In the genomic region with DNA sequence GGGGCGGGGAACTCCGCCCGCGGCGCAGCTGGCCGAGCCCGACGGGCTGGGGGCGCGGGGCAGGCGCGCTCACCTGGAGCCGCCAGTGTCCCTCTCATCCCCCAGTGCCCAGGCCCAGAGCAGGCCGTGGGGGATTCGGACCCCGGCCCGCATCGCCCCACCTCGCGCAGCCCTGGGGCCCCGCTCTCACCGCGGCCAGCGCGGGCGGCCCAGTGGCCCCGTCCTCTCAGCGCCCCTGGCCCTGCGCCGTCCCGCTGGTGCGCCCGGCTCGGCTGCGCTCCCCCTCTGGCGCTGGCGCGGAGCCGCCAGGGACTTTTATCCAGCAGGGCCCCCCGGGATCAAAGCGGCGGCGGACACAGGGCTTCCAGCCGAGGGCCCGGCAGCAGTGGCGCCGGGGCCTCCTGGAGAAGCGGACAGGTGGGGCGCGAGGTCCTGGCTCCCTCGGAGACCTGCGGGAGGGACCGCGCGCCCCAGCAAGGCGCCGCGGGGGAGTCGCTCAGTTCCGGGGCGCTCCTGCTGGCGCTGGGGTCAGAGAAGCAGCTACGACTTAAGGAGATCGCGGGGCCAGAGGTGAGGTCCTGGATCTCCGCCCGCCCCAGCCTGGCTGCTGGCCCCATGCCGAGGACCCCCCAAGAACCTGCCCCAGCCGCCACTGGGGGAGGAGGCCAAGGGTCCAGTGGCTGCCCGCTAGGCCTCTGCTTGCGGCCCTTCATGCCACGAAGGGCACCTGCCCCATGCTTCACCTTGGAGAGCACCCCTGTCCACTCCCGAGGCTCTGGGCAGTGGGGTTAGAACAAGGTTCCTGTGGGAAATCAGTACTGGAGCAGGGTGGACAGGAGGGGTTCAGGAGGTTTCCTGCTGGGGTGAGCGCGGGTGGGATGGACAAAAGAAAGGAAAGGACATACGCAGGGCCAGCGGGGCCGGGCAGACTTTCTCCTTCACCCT, we compare ENCODE assay signal across 18 cellular contexts. TPM values are rescaled to one million over a fixed set of nuclear protein-coding genes. Genes with fewer than 3 reads are reported as not detected.
A peak's percentile ranks its signal among the peaks of the same experiment; 100 is the strongest.
DNase-seq lines count a peak whose midpoint lies in the region; ATAC-seq, FAIRE-seq and TF ChIP-seq lines count a peak whose summit lies in the region.
"Had no signal": no experiment of that assay in that cellular context is flagged by ENCODE, and none has a peak within 500 bp of the region (broad histone marks: within the 10 kb centered on the region; RNA-seq: fewer than 3 reads in every experiment).

No MANE protein-coding gene starts in this region.

- no peak overlapping the region for H3K27ac Mint-ChIP-seq in activated T-helper 17 cell treated with anti-CD3 and anti-CD28 coated beads, Interleukin-2, amount 50 U/mL, for 72 hours
- H3K27ac Mint-ChIP-seq: dendritic cell treated with granulocyte-macrophage colony-stimulating factor and Interleukin-4, amounts not matched to agents 40 ng/mL and 50 ng/mL, for 4 days had no signal

- DNase-seq in left ventricle myocardium inferior (no peak), heart left ventricle (no peak), mesenchymal stem cell (no peak), upper lobe of left lung (peak in 1 of 2 donors; percentile 83), EL (no peak), HTR-8/SVneo (ENCODE audit: insufficient read length, low spot score) (no peak), SJCRH30 (no peak)
- DNase-seq: amniotic stem cell; midbrain; posterior cingulate gyrus; stimulated activated CD4-positive, alpha-beta T cell treated with anti-CD3 and anti-CD28 coated beads, Interleukin-2, amount 100 ng/mL, for 24 hours had no signal

- peaks cover 98% of the 10 kb centered on the region for H3K27me3 ChIP-seq in left ventricle myocardium inferior (ENCODE audit: low read depth)
- peaks cover 21 to 81% (median 53%) of the 10 kb centered on the region in 9 donors for H3K27me3 ChIP-seq in heart left ventricle
- H3K27me3 ChIP-seq in mesenchymal stem cell (ENCODE audit: control insufficient read depth in 1 of 2, insufficient read depth in 1 of 2, low read length in 2 of 2): peaks cover 44 to 70% of the 10 kb centered on the region in 2 experiments
- H3K27me3 ChIP-seq in upper lobe of left lung: peaks cover 1 to 43% (median 17%) of the 10 kb centered on the region in 4 donors
- H3K27me3 ChIP-seq in SJCRH30: peaks cover 5% of the 10 kb centered on the region; the same call in 1 of the 2 replicates

- H2BK12ac ChIP-seq in mesenchymal stem cell (ENCODE audit: low read length in 2 of 2): peak overlapping the region in 1 of 2 experiments; percentile 32

- no peaks in the 10 kb centered on the region for H3K36me3 Mint-ChIP-seq in activated T-helper 17 cell treated with anti-CD3 and anti-CD28 coated beads, Interleukin-2, amount 50 U/mL, for 72 hours (ENCODE audit: low read depth)

- peak overlapping the region; percentile 14 for H3K4me3 ChIP-seq in left ventricle myocardium inferior
- peak overlapping the region in 1 of 12 donors; percentile 55 for H3K4me3 ChIP-seq in heart left ventricle
- no peak overlapping the region for H3K4me3 ChIP-seq in mesenchymal stem cell (ENCODE audit: insufficient read depth in 1 of 2, low read depth in 1 of 2, low read length in 2 of 2)
- peak overlapping the region in 3 of 4 donors; percentile 29 to 57 (median 50) for H3K4me3 ChIP-seq in upper lobe of left lung
- no peak overlapping the region for H3K4me3 ChIP-seq in SJCRH30
- H3K4me3 ChIP-seq: MG63 had no signal

- H3K9ac ChIP-seq in mesenchymal stem cell (ENCODE audit: low read length): no peak overlapping the region

- H3K18ac ChIP-seq in mesenchymal stem cell (ENCODE audit: low read depth in 1 of 2, low read length in 2 of 2): no peak overlapping the region

- no peak overlapping the region for H3K4ac ChIP-seq in mesenchymal stem cell (ENCODE audit: low read depth in 1 of 2, low read length in 2 of 2)

- no peak for TF ChIP-seq POLR2A in heart left ventricle (IDR thresholded peaks at IDR 0.05)
- no peak for TF ChIP-seq POLR2A in upper lobe of left lung (IDR thresholded peaks at IDR 0.05)

- H2BK5ac ChIP-seq in mesenchymal stem cell (ENCODE audit: low read depth, low read length, poor library complexity, severe bottlenecking): no peak overlapping the region

- ATAC-seq in heart left ventricle (no peak), upper lobe of left lung (ENCODE audit: low FRiP score in 2 of 2) (no peak)
- ATAC-seq in activated T-helper 17 cell treated with anti-CD3 and anti-CD28 coated beads, Interleukin-2, amount 50 U/mL, for 72 hours (replicated peaks): no peak

- H3K9me3 Mint-ChIP-seq in activated T-helper 17 cell treated with anti-CD3 and anti-CD28 coated beads, Interleukin-2, amount 50 U/mL, for 72 hours: no peaks in the 10 kb centered on the region
- H3K9me3 Mint-ChIP-seq: dendritic cell treated with granulocyte-macrophage colony-stimulating factor and Interleukin-4, amounts not matched to agents 40 ng/mL and 50 ng/mL, for 4 days had no signal

- no peak overlapping the region for H3K4me2 ChIP-seq in mesenchymal stem cell (ENCODE audit: low read length, poor library complexity, severe bottlenecking)

- H3K4me1 Mint-ChIP-seq in activated T-helper 17 cell treated with anti-CD3 and anti-CD28 coated beads, Interleukin-2, amount 50 U/mL, for 72 hours: no peaks in the 10 kb centered on the region

- intact Hi-C loops in left ventricle myocardium inferior (cut with micrococcal nuclease): loop anchor here (10.0 kb wide), 1 partner anchor 183 kb away; no protein-coding TSS in a partner anchor
- intact Hi-C loops in heart left ventricle (cut with DNase I): loop anchor here in 3 of 10 donors (2.0 to 10.0 kb wide), 3 partner anchors 59 to 195 kb away; no protein-coding TSS in a partner anchor

- TF ChIP-seq EP300 in upper lobe of left lung (IDR thresholded peaks at IDR 0.05): no peak

- H3K79me1 ChIP-seq in mesenchymal stem cell (replicated peaks; ENCODE audit: low read length, poor library complexity, severe bottlenecking): no peaks in the 10 kb centered on the region

- no peak overlapping the region for H2AFZ ChIP-seq in mesenchymal stem cell (ENCODE audit: low read depth, low read length)

- H3K27ac ChIP-seq in left ventricle myocardium inferior (replicated peaks): no peak overlapping the region
- no peak overlapping the region for H3K27ac ChIP-seq in heart left ventricle
- no peak overlapping the region for H3K27ac ChIP-seq in mesenchymal stem cell (ENCODE audit: low read length, poor library complexity, severe bottlenecking)
- no peak overlapping the region for H3K27ac ChIP-seq in upper lobe of left lung
- no peak overlapping the region for H3K27ac ChIP-seq in SJCRH30
- H3K27ac ChIP-seq: SK-N-MC had no signal

- peaks cover 29% of the 10 kb centered on the region for H3K4me1 ChIP-seq in left ventricle myocardium inferior
- H3K4me1 ChIP-seq in heart left ventricle: peaks cover 2 to 36% (median 13%) of the 10 kb centered on the region in 12 donors
- H3K4me1 ChIP-seq in mesenchymal stem cell (ENCODE audit: control insufficient read depth, insufficient read depth, low read depth, low read length): peaks cover 32% of the 10 kb centered on the region
- H3K4me1 ChIP-seq in upper lobe of left lung: peaks cover 14 to 49% (median 24%) of the 10 kb centered on the region in 4 donors
- peaks cover 31% of the 10 kb centered on the region for H3K4me1 ChIP-seq in SJCRH30

- peak overlapping the region; percentile 12 for H4K91ac ChIP-seq in mesenchymal stem cell (ENCODE audit: low read length)

- H3K4me3 Mint-ChIP-seq in activated T-helper 17 cell treated with anti-CD3 and anti-CD28 coated beads, Interleukin-2, amount 50 U/mL, for 72 hours: peak overlapping the region; percentile 7
- H3K4me3 Mint-ChIP-seq: dendritic cell treated with granulocyte-macrophage colony-stimulating factor and Interleukin-4, amounts not matched to agents 40 ng/mL and 50 ng/mL, for 4 days had no signal

- H3K36me3 ChIP-seq in left ventricle myocardium inferior (no peaks in the 10 kb centered on the region), heart left ventricle (no peaks in the 10 kb centered on the region), mesenchymal stem cell (ENCODE audit: control insufficient read depth in 1 of 2, insufficient read depth in 2 of 2, low read depth in 1 of 2, low read length in 2 of 2) (peaks cover 0 to 5% of the 10 kb centered on the region in 2 experiments), upper lobe of left lung (no peaks in the 10 kb centered on the region), SJCRH30 (no peaks in the 10 kb centered on the region)
- H3K36me3 ChIP-seq: MG63 had no signal

- 8 to 17% (median 10%) methylated on average over 31 to 78 of the region's 78 CpGs for WGBS in heart left ventricle, 4 donors
- 21% methylated on average over 69 of the region's 78 CpGs for WGBS in mesenchymal stem cell
- WGBS in upper lobe of left lung, 2 donors: 49 to 80% methylated on average over 6 to 11 of the region's 78 CpGs

- no peak overlapping the region for H2BK120ac ChIP-seq in mesenchymal stem cell (ENCODE audit: low read depth, low read length)

- H3K9me3 ChIP-seq in left ventricle myocardium inferior (replicated peaks): no peaks in the 10 kb centered on the region
- no peaks in the 10 kb centered on the region for H3K9me3 ChIP-seq in heart left ventricle
- no peaks in the 10 kb centered on the region for H3K9me3 ChIP-seq in mesenchymal stem cell (ENCODE audit: control insufficient read depth, low read length)
- H3K9me3 ChIP-seq in upper lobe of left lung: no peaks in the 10 kb centered on the region
- H3K9me3 ChIP-seq in SJCRH30 (replicated peaks): peaks cover 4% of the 10 kb centered on the region; the same call in 1 of the 2 replicates
- H3K9me3 ChIP-seq: MG63 had no signal

- TF ChIP-seq CTCF in left ventricle myocardium inferior (IDR thresholded peaks at IDR 0.05; ENCODE audit: borderline replicate concordance) (no peak), heart left ventricle (IDR thresholded peaks at IDR 0.05) (no peak), upper lobe of left lung (IDR thresholded peaks at IDR 0.05) (no peak)

- H3K27me3 Mint-ChIP-seq in activated T-helper 17 cell treated with anti-CD3 and anti-CD28 coated beads, Interleukin-2, amount 50 U/mL, for 72 hours: peaks cover 14% of the 10 kb centered on the region

- no peak overlapping the region for H2AK5ac ChIP-seq in mesenchymal stem cell (ENCODE audit: low read length, severe bottlenecking)

- H3K14ac ChIP-seq in mesenchymal stem cell (ENCODE audit: low read length in 2 of 2): no peak overlapping the region

- peak overlapping the region; percentile 21 for H2BK15ac ChIP-seq in mesenchymal stem cell (ENCODE audit: low read depth, poor library complexity, severe bottlenecking)

- no peak for FAIRE-seq in HTR-8/SVneo (lab: Jason Lieb, UNC)
- FAIRE-seq: GM19239, H54 had no signal

- no peak overlapping the region for H4K8ac ChIP-seq in mesenchymal stem cell (ENCODE audit: low read length)

- H3K23ac ChIP-seq in mesenchymal stem cell (ENCODE audit: low read length in 2 of 2): no peak overlapping the region

RNA-seq across cellular contexts. Expression of a gene that starts 0.8 kb away (rescaled TPM):
- total RNA-seq in left ventricle myocardium inferior (not detected), heart left ventricle (1 to 10 TPM in 2 of 9 donors, under 1 TPM in 4, not detected in 3; 0.25 to 1.6 (median 0.54) TPM), upper lobe of left lung (1 to 10 TPM in 5 of 6 donors, under 1 TPM in 1; 0.89 to 5.0 (median 2.3) TPM)
- under 1 TPM; 0.53 to 0.80 TPM for polyA plus RNA-seq in heart left ventricle
- total RNA-seq in activated T-helper 17 cell treated with anti-CD3 and anti-CD28 coated beads, Interleukin-2, amount 50 U/mL, for 72 hours: 1 to 10 TPM in 1 of 2 donors, under 1 TPM in 1; 0.17 to 6.8 TPM
- 0.46 TPM for polyA plus RNA-seq in mesenchymal stem cell (2013, experiment 1 of 2)
- polyA plus RNA-seq in mesenchymal stem cell (2013, experiment 2 of 2): 0.33 TPM
- 1.8 and 3.3 TPM in 2 replicates for total RNA-seq in SJCRH30 (2014; rRNA removed; shearing (Covaris generic))

RNA-seq across cellular contexts. Expression of a gene that starts 14.8 kb away (rescaled TPM):
- total RNA-seq in left ventricle myocardium inferior: 7.2 TPM
- total RNA-seq in heart left ventricle: 10 to 100 TPM in 1 of 9 donors, 1 to 10 TPM in 7, under 1 TPM in 1; 0.31 to 11.2 (median 3.9) TPM
- polyA plus RNA-seq in heart left ventricle: 1 to 10 TPM in 1 of 2 donors, under 1 TPM in 1; 0.19 to 7.4 TPM
- not detected for total RNA-seq in activated T-helper 17 cell treated with anti-CD3 and anti-CD28 coated beads, Interleukin-2, amount 50 U/mL, for 72 hours
- polyA plus RNA-seq in mesenchymal stem cell (2013, experiment 1 of 2): not detected
- not detected for polyA plus RNA-seq in mesenchymal stem cell (2013, experiment 2 of 2)
- not detected for total RNA-seq in upper lobe of left lung
- total RNA-seq in SJCRH30 (2014; rRNA removed; shearing (Covaris generic)): 0.81 and 0.85 TPM in 2 replicates
- total RNA-seq: fibroblast of lung had no signal
- polyA plus RNA-seq: fibroblast of lung had no signal

RNA-seq across cellular contexts. Expression of a gene that starts 15.6 kb away (rescaled TPM):
- total RNA-seq in left ventricle myocardium inferior (27.5 TPM), heart left ventricle (10 to 100 TPM; 15.1 to 27.8 (median 22.5) TPM), upper lobe of left lung (10 to 100 TPM; 26.0 to 96.4 (median 56.1) TPM)
- polyA plus RNA-seq in heart left ventricle: 10 to 100 TPM; 39.2 to 43.6 TPM
- total RNA-seq in activated T-helper 17 cell treated with anti-CD3 and anti-CD28 coated beads, Interleukin-2, amount 50 U/mL, for 72 hours: 10 to 100 TPM; 22.3 to 30.3 TPM
- polyA plus RNA-seq in mesenchymal stem cell (2013, experiment 1 of 2): 18.2 TPM
- polyA plus RNA-seq in mesenchymal stem cell (2013, experiment 2 of 2): 18.4 TPM
- 40.6 and 42.6 TPM in 2 replicates for total RNA-seq in SJCRH30 (2014; rRNA removed; shearing (Covaris generic))

RNA-seq across cellular contexts. Expression of a gene that starts 24.7 kb away (rescaled TPM):
- total RNA-seq in left ventricle myocardium inferior: 3.8 TPM
- 10 to 100 TPM in 2 of 9 donors, 1 to 10 TPM in 7; 1.8 to 12.2 (median 5.4) TPM for total RNA-seq in heart left ventricle
- 10 to 100 TPM in 1 of 2 donors, 1 to 10 TPM in 1; 3.4 to 30.7 TPM for polyA plus RNA-seq in heart left ventricle
- 10 to 100 TPM; 25.1 to 40.6 TPM for total RNA-seq in activated T-helper 17 cell treated with anti-CD3 and anti-CD28 coated beads, Interleukin-2, amount 50 U/mL, for 72 hours
- polyA plus RNA-seq in mesenchymal stem cell (2013, experiment 1 of 2): 95.7 TPM
- polyA plus RNA-seq in mesenchymal stem cell (2013, experiment 2 of 2): 94.0 TPM
- 10 to 100 TPM in 4 of 6 donors, 1 to 10 TPM in 2; 8.4 to 42.4 (median 14.6) TPM for total RNA-seq in upper lobe of left lung
- 152 and 159 TPM in 2 replicates for total RNA-seq in SJCRH30 (2014; rRNA removed; shearing (Covaris generic))

RNA-seq across cellular contexts. Expression of a gene that starts 34.3 kb away (rescaled TPM):
- total RNA-seq in left ventricle myocardium inferior (24.3 TPM), heart left ventricle (10 to 100 TPM; 14.3 to 30.5 (median 18.0) TPM), upper lobe of left lung (10 to 100 TPM; 23.0 to 46.4 (median 28.8) TPM)
- polyA plus RNA-seq in heart left ventricle: 10 to 100 TPM; 10.2 to 23.6 TPM
- total RNA-seq in activated T-helper 17 cell treated with anti-CD3 and anti-CD28 coated beads, Interleukin-2, amount 50 U/mL, for 72 hours: 10 to 100 TPM; 28.9 to 32.6 TPM
- 27.1 TPM for polyA plus RNA-seq in mesenchymal stem cell (2013, experiment 1 of 2)
- 27.7 TPM for polyA plus RNA-seq in mesenchymal stem cell (2013, experiment 2 of 2)
- total RNA-seq in SJCRH30 (2014; rRNA removed; shearing (Covaris generic)): 27.3 and 29.0 TPM in 2 replicates

Comparison
In these comparisons a context has a peak if more than half of its experiments do, and no peak if none do; other contexts are left out.
1. H3K4me3 ChIP-seq: peak in left ventricle myocardium inferior (single experiment) and upper lobe of left lung (3 of 4); none in mesenchymal stem cell (0 of 2) and SJCRH30 (single experiment).